1 cellular context compared by ENCODE assay signal in genomic region chr11:69774354-69775162, GRCh38.
TF ChIP-seq lines count a peak whose summit lies in the region.

No MANE protein-coding gene starts in this region.

TF ChIP-seq in HepG2, 621 proteins besides CTCF, POLR2A, EP300 and RAD21:
- TF ChIP-seq NFE2L2 (IDR thresholded peaks at IDR 0.05; ENCODE audit: low read length) (no peak), ASH2L (IDR thresholded peaks at IDR 0.05; ENCODE audit: insufficient read length, low read depth, low read length) (no peak), PRMT3 (CRISPR knock-in tag; IDR thresholded peaks at IDR 0.05; ENCODE audit: borderline replicate concordance, low read depth) (no peak), ZBTB4 (CRISPR knock-in tag; IDR thresholded peaks at IDR 0.05; ENCODE audit: borderline replicate concordance) (no peak), FOSL1 (CRISPR knock-in tag; IDR thresholded peaks at IDR 0.05; ENCODE audit: borderline replicate concordance) (no peak), PREB (CRISPR knock-in tag; IDR thresholded peaks at IDR 0.05) (no peak), ARNTL (CRISPR knock-in tag; IDR thresholded peaks at IDR 0.05) (no peak), XBP1 (CRISPR knock-in tag; IDR thresholded peaks at IDR 0.05) (no peak), PHF8 (CRISPR knock-in tag; IDR thresholded peaks at IDR 0.05) (no peak)
